In the genomic region with DNA sequence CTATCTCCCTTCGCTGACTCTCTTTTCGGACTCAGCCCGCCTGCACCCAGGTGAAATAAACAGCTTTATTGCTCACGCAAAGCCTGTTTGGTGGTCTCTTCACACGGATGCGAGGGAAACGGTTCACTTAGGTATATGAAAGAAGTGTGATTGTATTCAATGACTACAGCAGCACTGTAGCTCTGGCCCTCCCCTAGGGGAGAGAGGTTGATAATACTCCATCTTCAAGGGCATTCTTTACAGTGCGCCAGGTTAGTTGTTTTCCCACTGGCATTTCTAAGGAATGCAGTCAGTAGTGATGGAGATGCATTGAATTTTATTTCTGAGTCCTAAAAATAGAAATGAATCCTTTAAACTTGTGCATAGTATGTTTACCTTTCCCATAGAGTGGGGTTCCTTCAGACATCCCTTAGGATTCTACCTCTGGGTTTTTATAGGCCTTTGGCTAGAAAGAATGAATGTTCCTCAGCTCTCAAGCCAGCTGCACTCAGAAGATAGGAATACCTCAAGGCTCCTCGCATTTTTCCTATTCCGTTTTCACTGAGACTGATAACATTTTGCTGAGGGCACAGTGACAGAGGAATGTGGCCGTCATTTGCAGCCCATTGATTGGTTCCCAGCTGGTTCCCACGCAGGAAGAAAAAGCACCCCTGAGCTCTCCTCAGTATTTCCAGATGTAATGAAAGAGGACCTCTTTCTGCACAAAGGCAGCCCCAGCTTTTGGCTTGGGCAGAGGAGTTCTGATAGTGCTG, we compare ENCODE assay signal across 22 cellular contexts.
A peak's percentile ranks its signal among the peaks of the same experiment; 100 is the strongest.
DNase-seq lines count a peak whose midpoint lies in the region; ATAC-seq, FAIRE-seq and TF ChIP-seq lines count a peak whose summit lies in the region.
"Had no signal": no experiment of that assay in that cellular context is flagged by ENCODE, and none has a peak within 500 bp of the region (broad histone marks: within the 10 kb centered on the region; RNA-seq: fewer than 3 reads in every experiment).

No MANE protein-coding gene starts in this region.

- H3K4me3 ChIP-seq in HUES64 (ENCODE audit: low read length): no peak overlapping the region
- H3K4me3 ChIP-seq in H1 (ENCODE audit: extremely low read depth in 1 of 4, insufficient read depth in 2 of 4, low read depth in 3 of 4, low read length in 4 of 4): no peak overlapping the region
- H3K4me3 ChIP-seq in adrenal gland: no peak overlapping the region
- H3K4me3 ChIP-seq in HAP-1: no peak overlapping the region
- H3K4me3 ChIP-seq: PC-9, SK-N-MC had no signal

- H2BK120ac ChIP-seq in H1 (replicated peaks; ENCODE audit: low read depth, low read length): peak overlapping the region; percentile 44

- in situ Hi-C loops in HAP-1 (cut with MboI; ENCODE audit: low sequenced_read_pairs): no loop called here

- peak overlapping the region; percentile 1 to 56 for H3K4me2 ChIP-seq in H1 (ENCODE audit: insufficient read depth in 1 of 2, low read depth in 2 of 2, low read length in 2 of 2)
- H3K4me2 ChIP-seq: PC-9 had no signal

- no peaks in the 10 kb centered on the region for H3K27me3 ChIP-seq in HUES64 (ENCODE audit: insufficient read depth, low read length)
- H3K27me3 ChIP-seq in H1 (replicated peaks in 1 of 4; ENCODE audit: control insufficient read depth in 3 of 4, extremely low read depth in 1 of 4, insufficient read depth in 3 of 4, low read length in 3 of 4): no peaks in the 10 kb centered on the region
- H3K27me3 ChIP-seq in adrenal gland: peaks cover 4% of the 10 kb centered on the region
- H3K27me3 ChIP-seq in HAP-1 (ENCODE audit: low read depth): no peaks in the 10 kb centered on the region

- H3K4me1 ChIP-seq in HUES64 (ENCODE audit: insufficient read depth, low read length): peaks cover 29% of the 10 kb centered on the region
- H3K4me1 ChIP-seq in H1 (replicated peaks in 1 of 4; ENCODE audit: control insufficient read depth in 3 of 4, insufficient read depth in 4 of 4, low read length in 3 of 4): peaks cover 4 to 25% (median 15%) of the 10 kb centered on the region in 4 experiments; a peak in 6 of 7 replicates
- H3K4me1 ChIP-seq in adrenal gland (replicated peaks in 1 of 2): no peaks in the 10 kb centered on the region
- H3K4me1 ChIP-seq in HAP-1: peaks cover 7% of the 10 kb centered on the region; the same call in 1 of the 2 replicates

- no peak overlapping the region for H3K4ac ChIP-seq in H1 (replicated peaks; ENCODE audit: insufficient read length, low read depth, low read length)

- peak overlapping the region; percentile 72; the same call in 1 of the 2 replicates for H2BK20ac ChIP-seq in H1 (ENCODE audit: low read length)

- TF ChIP-seq CTCF in H1 (IDR thresholded peaks at IDR 0.05; ENCODE audit: control extremely low read depth in 1 of 3, insufficient read depth in 1 of 3, low read depth in 1 of 3, low read length in 3 of 3): peak in 1 of 3 experiments; percentile 9; a peak in 1 of 4 replicates
- TF ChIP-seq CTCF in adrenal gland (IDR thresholded peaks at IDR 0.05): no peak

- DNase-seq in ELF-1 (ENCODE audit: low read depth, low spot score): peak; percentile 29
- no peak for DNase-seq in H1 (ENCODE audit: low read depth in 1 of 2, low spot score in 2 of 2)
- peak; percentile 26 for DNase-seq in iPS-NIHi7 (ENCODE audit: extremely low spot score)
- DNase-seq in NCI-H2029 treated with DMSO at 0.1 percent for 48 hours (lab: John Stamatoyannopoulos, UW): no peak
- no peak for DNase-seq in adrenal gland
- no peak for DNase-seq in HAP-1 (ENCODE audit: low spot score in 2 of 2)
- DNase-seq: AML-193; C1 segment of cervical spinal cord; Calu3; CD8-positive, alpha-beta T cell; GDM1; HFFc6; KBM-7; NCI-H1092 treated with DMSO at 0.1 percent for 48 hours; NCI-H2081; NCI-H446; PC-9; RPMI8226; SHP77 treated with DMSO at 0.1 percent for 48 hours had no signal

- peak overlapping the region; percentile 83 for H3K27ac ChIP-seq in HUES64 (ENCODE audit: low read depth, low read length)
- H3K27ac ChIP-seq in H1 (ENCODE audit: low read depth, low read length): no peak overlapping the region
- no peak overlapping the region for H3K27ac ChIP-seq in adrenal gland
- H3K27ac ChIP-seq: PC-9, SK-N-MC had no signal

- peak overlapping the region; percentile 6 for H4K5ac ChIP-seq in H1 (ENCODE audit: insufficient read length, low read depth, low read length)

- H3K79me2 ChIP-seq in H1 (ENCODE audit: control insufficient read depth in 1 of 2, insufficient read depth in 2 of 2, low read length in 2 of 2): no peaks in the 10 kb centered on the region

- no peaks in the 10 kb centered on the region for H4K20me1 ChIP-seq in H1 (replicated peaks in 1 of 2; ENCODE audit: control insufficient read depth in 1 of 2, insufficient read depth in 2 of 2, low read length in 2 of 2)

- intact Hi-C loops in adrenal gland (cut with DNase I): no loop called here

- H3K9me3 ChIP-seq in HUES64 (ENCODE audit: insufficient read depth, low read depth, low read length) (no peaks in the 10 kb centered on the region), H1 (ENCODE audit: insufficient read depth in 2 of 2, low read depth in 1 of 2, low read length in 1 of 2) (no peaks in the 10 kb centered on the region), adrenal gland (replicated peaks in 1 of 3) (no peaks in the 10 kb centered on the region), HAP-1 (peaks cover 10% of the 10 kb centered on the region)

- TF ChIP-seq POLR2A in H1 (IDR thresholded peaks at IDR 0.05; ENCODE audit: control extremely low read depth in 1 of 2, low read depth in 2 of 2, low read length in 2 of 2) (no peak), adrenal gland (IDR thresholded peaks at IDR 0.05) (no peak)

- no peaks in the 10 kb centered on the region for H3K36me3 ChIP-seq in HUES64 (ENCODE audit: insufficient read depth, low read length)
- H3K36me3 ChIP-seq in H1 (ENCODE audit: control insufficient read depth in 2 of 4, insufficient read depth in 4 of 4, low read length in 3 of 4): no peaks in the 10 kb centered on the region
- H3K36me3 ChIP-seq in adrenal gland (replicated peaks in 1 of 2): no peaks in the 10 kb centered on the region
- no peaks in the 10 kb centered on the region for H3K36me3 ChIP-seq in HAP-1 (replicated peaks)

- peak overlapping the region; percentile 45; the same call in 1 of the 2 replicates for H2BK12ac ChIP-seq in H1 (ENCODE audit: low read depth, low read length)

- no peak overlapping the region for H4K8ac ChIP-seq in H1 (ENCODE audit: extremely low read depth, insufficient read depth, low read length)

- 0 out of 2 replicates have a peak overlapping the region, but pooled peaks have one; percentile 20 for H3K18ac ChIP-seq in H1 (ENCODE audit: extremely low read depth, low read length)

- FAIRE-seq in H1 (lab: Jason Lieb, UNC): no peak

- no peak overlapping the region for H2AK5ac ChIP-seq in H1 (ENCODE audit: low read depth, low read length)

- H3K23ac ChIP-seq in H1 (ENCODE audit: insufficient read length): no peak overlapping the region

- no peak for TF ChIP-seq EP300 in H1 (IDR thresholded peaks at IDR 0.05; ENCODE audit: borderline replicate concordance in 1 of 2, low read depth in 2 of 2, low read length in 2 of 2)

- peak; percentile 5 to 17; a peak in 2 of 4 replicates for TF ChIP-seq RAD21 in H1 (IDR thresholded peaks at IDR 0.05 in 1 of 2, conservative IDR thresholded peaks at IDR 0.05 in 1 of 2; ENCODE audit: low read depth in 2 of 2, low read length in 2 of 2)

- 0 out of 2 replicates have a peak overlapping the region, but pooled peaks have one; percentile 49 for H3K9ac ChIP-seq in HUES64 (ENCODE audit: low read depth, low read length)
- H3K9ac ChIP-seq in H1 (replicated peaks in 1 of 4; ENCODE audit: extremely low read depth in 1 of 4, low read depth in 3 of 4, low read length in 3 of 4): no peak overlapping the region

- H4K91ac ChIP-seq in H1 (replicated peaks; ENCODE audit: insufficient read length, low read length): peak overlapping the region; percentile 54

- H2BK15ac ChIP-seq in H1 (ENCODE audit: low read length): no peak overlapping the region

- H2AFZ ChIP-seq in H1 (ENCODE audit: low read length): no peak overlapping the region
- H2AFZ ChIP-seq: PC-9 had no signal

- no peak overlapping the region for H3K14ac ChIP-seq in H1 (ENCODE audit: insufficient read length)

- no peaks in the 10 kb centered on the region for H3K23me2 ChIP-seq in H1 (ENCODE audit: low read depth, low read length)

- 29% methylated on average over 12 of the region's 12 CpGs for WGBS in HUES64
- WGBS in H1 (ENCODE audit: extremely low coverage in 1 of 2, insufficient coverage in 1 of 2, insufficient read length in 1 of 2, insufficient replicate concordance in 2 of 2, low coverage in 1 of 2, low lambda C conversion rate in 2 of 2, missing lambda C conversion rate in 1 of 2), 2 experiments: 32% methylated on average over 10 of the region's 12 CpGs; no CpG with 5 or more reads in 1 of the 2 experiments
- WGBS in adrenal gland, 4 donors: 64 to 70% (median 67%) methylated on average over 12 of the region's 12 CpGs

- H3K79me1 ChIP-seq in H1 (ENCODE audit: low read depth, low read length): no peaks in the 10 kb centered on the region

- POLR2A ChIA-PET in H1 (lab: Charles Lee; ENCODE audit: partially characterized antibody): interaction anchor here (1.1 kb wide), 1 partner anchor 12 kb away, joined by 3 read pairs; no protein-coding TSS in a partner anchor

- peak overlapping the region; percentile 50; the same call in 1 of the 2 replicates for H2BK5ac ChIP-seq in H1 (ENCODE audit: low read depth, low read length)

- H3K56ac ChIP-seq in H1 (replicated peaks; ENCODE audit: insufficient read length, low read depth, low read length): no peak overlapping the region

- CTCF ChIA-PET in H1 (lab: Charles Lee; ENCODE audit: partially characterized antibody): interaction anchor here (0.6 to 2.9 kb wide), 4 partner anchors 10 to 377 kb away, joined by 3 to 17 read pairs (median 4); no protein-coding TSS in a partner anchor

- ATAC-seq in GM19328 (IDR thresholded peaks at IDR 0.05; ENCODE audit: unreplicated experiment): no peak
- ATAC-seq: CD8-positive, alpha-beta T cell had no signal

TF ChIP-seq in H1, 55 proteins besides CTCF, POLR2A, EP300 and RAD21 (continues in another document):
- TF ChIP-seq CTBP2 (IDR thresholded peaks at IDR 0.05; ENCODE audit: borderline replicate concordance, insufficient read depth, insufficient read length, low read length) (no peak), CEBPB (IDR thresholded peaks at IDR 0.05; ENCODE audit: low read depth, low read length) (no peak), GTF2F1 (IDR thresholded peaks at IDR 0.05; ENCODE audit: borderline replicate concordance, low read depth, low read length) (no peak), RNF2 (IDR thresholded peaks at IDR 0.05; ENCODE audit: borderline replicate concordance, low read depth, low read length, missing control alignments, poor library complexity, severe bottlenecking) (no peak), RBBP5 (IDR thresholded peaks at IDR 0.05; ENCODE audit: borderline replicate concordance, low read depth, low read length) (no peak), ASH2L (IDR thresholded peaks at IDR 0.05; ENCODE audit: low read length) (no peak), TBP (IDR thresholded peaks at IDR 0.05; ENCODE audit: low read depth, low read length) (no peak), NRF1 (IDR thresholded peaks at IDR 0.05; ENCODE audit: low read depth, low read length) (no peak)
- TF ChIP-seq, protein P1, sequence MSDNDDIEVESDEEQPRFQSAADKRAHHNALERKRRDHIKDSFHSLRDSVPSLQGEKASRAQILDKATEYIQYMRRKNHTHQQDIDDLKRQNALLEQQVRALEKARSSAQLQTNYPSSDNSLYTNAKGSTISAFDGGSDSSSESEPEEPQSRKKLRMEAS (IDR thresholded peaks at IDR 0.05): no peak

Comparison
In these comparisons a context has a peak if more than half of its experiments do, and no peak if none do; other contexts are left out.
1. DNase-seq: peak in ELF-1 (single experiment) and iPS-NIHi7 (single experiment); none in H1 (0 of 2), NCI-H2029 treated with DMSO at 0.1 percent for 48 hours (single experiment), adrenal gland (0 of 7) and HAP-1 (0 of 2).